In the genomic region with DNA sequence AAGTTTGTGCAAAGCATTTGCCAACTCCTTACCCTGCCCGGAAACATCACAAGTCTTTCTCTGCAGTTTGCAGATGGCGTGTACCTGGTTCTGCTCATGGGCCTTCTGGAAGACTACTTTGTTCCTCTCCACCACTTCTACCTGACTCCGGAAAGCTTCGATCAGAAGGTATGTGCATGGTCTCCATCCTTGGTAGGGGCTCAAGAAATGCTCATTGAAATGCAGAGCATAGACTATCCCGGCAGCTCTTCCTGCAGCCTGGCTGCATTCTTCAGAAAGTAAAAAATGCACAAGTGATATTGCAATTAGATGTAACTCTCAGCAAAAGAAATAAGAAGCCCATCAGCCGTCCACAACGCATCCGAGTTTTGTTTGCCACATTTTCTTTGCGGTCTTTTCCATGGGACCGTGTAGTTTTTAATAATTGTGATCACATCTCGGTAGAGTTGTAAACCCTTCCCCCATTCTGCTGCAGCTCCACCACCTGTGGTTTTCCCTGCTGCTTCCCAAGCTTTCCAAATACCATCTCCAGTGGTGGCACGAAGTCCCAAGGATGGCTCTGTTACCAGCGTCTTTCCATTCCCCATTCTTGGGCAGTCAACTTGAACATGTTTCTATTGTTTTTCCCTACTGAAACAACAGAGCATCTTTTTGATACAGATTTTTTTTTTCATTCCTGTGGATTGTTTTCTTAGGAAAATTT, we compare ENCODE assay signal across 22 cellular contexts. TPM values are rescaled to one million over a fixed set of nuclear protein-coding genes. Genes with fewer than 3 reads are reported as not detected.
"Had no signal": no experiment of that assay in that cellular context is flagged by ENCODE, and none has a peak within 500 bp of the region (broad histone marks: within the 10 kb centered on the region; RNA-seq: fewer than 3 reads in every experiment).

No MANE protein-coding gene starts in this region.

- H3K27me3 ChIP-seq: gastroesophageal sphincter, right atrium auricular region, stomach had no signal

- H3K79me2 ChIP-seq: parathyroid adenoma had no signal

- H3K9me3 Mint-ChIP-seq: dendritic cell treated with granulocyte-macrophage colony-stimulating factor and Interleukin-4, amounts not matched to agents 40 ng/mL and 50 ng/mL, for 4 days; effector memory CD8-positive, alpha-beta T cell; naive B cell; nephron; type B pancreatic cell had no signal

- H3K9ac ChIP-seq: parathyroid adenoma had no signal

- H3K27ac Mint-ChIP-seq: dendritic cell treated with granulocyte-macrophage colony-stimulating factor and Interleukin-4, amounts not matched to agents 40 ng/mL and 50 ng/mL, for 4 days; effector memory CD8-positive, alpha-beta T cell; type B pancreatic cell had no signal

- H3K4me3 Mint-ChIP-seq: dendritic cell treated with granulocyte-macrophage colony-stimulating factor and Interleukin-4, amounts not matched to agents 40 ng/mL and 50 ng/mL, for 4 days; effector memory CD8-positive, alpha-beta T cell; naive B cell; nephron; type B pancreatic cell had no signal

- DNase-seq: effector memory CD8-positive, alpha-beta T cell; esophagus squamous epithelium; foreskin fibroblast; glutamatergic neuron; left colon; left ventricle myocardium superior; mesenchymal stem cell; naive B cell; small intestine; stimulated activated CD4-positive, alpha-beta T cell treated with anti-CD3 and anti-CD28 coated beads, Interleukin-12 subunit alpha, Interleukin-12 subunit beta, amount 100 ng/mL, for 4 hours; stimulated activated naive CD4-positive, alpha-beta T cell; stomach had no signal

- H3K9me3 ChIP-seq: esophagus squamous epithelium, gastroesophageal sphincter, psoas muscle, right atrium auricular region, stomach had no signal

- H3K4me3 ChIP-seq: esophagus squamous epithelium, gastroesophageal sphincter, lung, psoas muscle, right atrium auricular region, stomach had no signal

- H3K27me3 Mint-ChIP-seq: dendritic cell treated with granulocyte-macrophage colony-stimulating factor and Interleukin-4, amounts not matched to agents 40 ng/mL and 50 ng/mL, for 4 days; effector memory CD8-positive, alpha-beta T cell; naive B cell; type B pancreatic cell had no signal

- ATAC-seq: effector memory CD8-positive, alpha-beta T cell; left colon; left ventricle myocardium superior; psoas muscle had no signal

- H3K4me1 ChIP-seq: parathyroid adenoma, psoas muscle, right atrium auricular region had no signal

- H3K36me3 Mint-ChIP-seq: type B pancreatic cell had no signal

- H3K27ac ChIP-seq: epithelial cell of prostate, parathyroid adenoma, psoas muscle, right atrium auricular region had no signal

- H2AFZ ChIP-seq: parathyroid adenoma had no signal

RNA-seq across cellular contexts. Expression of gene PARVG, which starts 22.7 kb away (rescaled TPM):
- total RNA-seq: kidney epithelial cell had no signal
